23 cellular contexts compared by ENCODE assay signal in genomic region chr3:49967307-49967706, GRCh38. TPM values are rescaled to one million over a fixed set of nuclear protein-coding genes. Genes with fewer than 3 reads are reported as not detected.
A peak's percentile ranks its signal among the peaks of the same experiment; 100 is the strongest.
DNase-seq lines count a peak whose midpoint lies in the region; ATAC-seq, FAIRE-seq and TF ChIP-seq lines count a peak whose summit lies in the region.
"Had no signal": no experiment of that assay in that cellular context is flagged by ENCODE, and none has a peak within 500 bp of the region (broad histone marks: within the 10 kb centered on the region; RNA-seq: fewer than 3 reads in every experiment).

No MANE protein-coding gene starts in this region.

- ATAC-seq in HepG2: no peak
- no peak for ATAC-seq in right lobe of liver
- ATAC-seq in SK-N-SH treated with all-trans-retinoic acid at 6 μM for 48 hours: no peak

- no peak overlapping the region for H3K4me3 ChIP-seq in HepG2 (replicated peaks in 1 of 3; ENCODE audit: insufficient read depth in 1 of 3, low read depth in 2 of 3, low read length in 3 of 3)
- no peak overlapping the region for H3K4me3 ChIP-seq in right lobe of liver
- H3K4me3 ChIP-seq: ovary, SJSA1, upper lobe of left lung had no signal

- BruUV-seq in HepG2 (replicated peaks; lab: Mats Ljungman, UMichigan): no TSS peak

- no peak for TF ChIP-seq EP300 in HepG2 (IDR thresholded peaks at IDR 0.05; ENCODE audit: low read depth in 2 of 2, low read length in 2 of 2)
- no peak for TF ChIP-seq EP300 in HepG2 (CRISPR knock-in tag; IDR thresholded peaks at IDR 0.05; ENCODE audit: borderline replicate concordance)

- DNase-seq in HepG2 (ENCODE audit: low spot score) (no peak), right lobe of liver (no peak), fibroblast of peridontal ligament (ENCODE audit: extremely low read depth) (peak; percentile 65), neural crest cell (ENCODE audit: low read depth, low spot score) (no peak), NCI-H2227 treated with DMSO at 0.1 percent for 48 hours (lab: John Stamatoyannopoulos, UW) (no peak), dermis blood vessel endothelial cell (no peak), H4 (ENCODE audit: low spot score) (no peak)
- DNase-seq: activated CD4-positive, CD25-positive, alpha-beta regulatory T cell treated with anti-CD3 and anti-CD28 coated beads, Interleukin-2, amount 50 U/mL, for 72 hours; DMS153; erythroblast; hippocampal formation; kidney glomerular epithelial cell; NCI-H1092 treated with DMSO at 0.1 percent for 48 hours; NCI-H526 treated with DMSO at 0.1 percent for 48 hours; T-helper 9 cell; upper lobe of left lung had no signal

- H3K4me1 Mint-ChIP-seq in neural crest cell: peaks cover 16% of the 10 kb centered on the region

- peaks cover 18% of the 10 kb centered on the region for H3K79me2 ChIP-seq in HepG2 (ENCODE audit: insufficient read depth, low read length)

- H3K36me3 ChIP-seq in HepG2 (replicated peaks in 1 of 2; ENCODE audit: control insufficient read depth in 1 of 2, insufficient read depth in 2 of 2, low read length in 2 of 2): peaks cover 9 to 32% of the 10 kb centered on the region in 2 experiments; a peak in 4 of 5 replicates
- peaks cover 0 to 10% (median 5%) of the 10 kb centered on the region in 4 donors for H3K36me3 ChIP-seq in right lobe of liver
- H3K36me3 ChIP-seq: ovary had no signal

- in situ Hi-C loops in HepG2 (cut with HindIII; ENCODE audit: extremely low pct_ligation_motif_present, low pct_unique_long_range_greater_than_20kb): no loop called here

- TF ChIP-seq RAD21 in HepG2 (CRISPR knock-in tag; IDR thresholded peaks at IDR 0.05): no peak

- no peak overlapping the region for H3K9ac ChIP-seq in HepG2 (ENCODE audit: insufficient read depth, low read depth, low read length)

- intact Hi-C loops in HepG2 (cut with micrococcal nuclease; ENCODE audit: unreplicated experiment) (no loop called here), right lobe of liver (cut with DNase I) (no loop called here)

- no peaks in the 10 kb centered on the region for H3K27me3 Mint-ChIP-seq in neural crest cell (ENCODE audit: low read depth)
- H3K27me3 Mint-ChIP-seq: dendritic cell treated with granulocyte-macrophage colony-stimulating factor and Interleukin-4, amounts not matched to agents 40 ng/mL and 50 ng/mL, for 4 days had no signal

- POLR2A ChIA-PET in HepG2 (lab: Yijun Ruan, JAX): no interaction called here

- no peak for TF ChIP-seq POLR2A in HepG2 (IDR thresholded peaks at IDR 0.05; ENCODE audit: insufficient read depth in 1 of 2, low read depth in 2 of 2, low read length in 2 of 2)
- TF ChIP-seq POLR2A in right lobe of liver (IDR thresholded peaks at IDR 0.05): no peak

- H3K9me3 ChIP-seq in HepG2 (ENCODE audit: low read length) (no peaks in the 10 kb centered on the region), right lobe of liver (no peaks in the 10 kb centered on the region)
- H3K9me3 ChIP-seq: ovary, SJSA1, upper lobe of left lung had no signal

- TF ChIP-seq CTCF in HepG2 (CRISPR knock-in tag; IDR thresholded peaks at IDR 0.05) (no peak), right lobe of liver (IDR thresholded peaks at IDR 0.05) (no peak), neural crest cell (conservative IDR thresholded peaks at IDR 0.05) (no peak)

- H3K4me1 ChIP-seq in HepG2 (ENCODE audit: insufficient read depth, low read length) (peaks cover 25% of the 10 kb centered on the region), right lobe of liver (peaks cover 0 to 4% (median 2%) of the 10 kb centered on the region in 4 donors)

- CTCF ChIA-PET in HepG2 (lab: Yijun Ruan, JAX; ENCODE audit: low intra/inter-chr PET ratio, low total read pairs): no interaction called here

- peaks cover 9% of the 10 kb centered on the region; the same call in 1 of the 2 replicates for H4K20me1 ChIP-seq in HepG2 (ENCODE audit: insufficient read depth, low read length)

- H3K27me3 ChIP-seq in HepG2 (ENCODE audit: control insufficient read depth in 1 of 2, insufficient read depth in 2 of 2, low read length in 2 of 2) (no peaks in the 10 kb centered on the region), right lobe of liver (no peaks in the 10 kb centered on the region)
- H3K27me3 ChIP-seq: ovary, SJSA1, upper lobe of left lung had no signal

- WGBS in HepG2 (ENCODE audit: low lambda C conversion rate): 88% methylated on average over 5 of the region's 5 CpGs
- WGBS in right lobe of liver (ENCODE audit: insufficient coverage, low coverage, low lambda C conversion rate, missing lambda C conversion rate): 75% methylated on average over 4 of the region's 5 CpGs

- no peaks in the 10 kb centered on the region for H3K9me3 Mint-ChIP-seq in neural crest cell
- H3K9me3 Mint-ChIP-seq: activated T-helper 2 cell treated with anti-CD3 and anti-CD28 coated beads, Interferon-gamma antibody, Interleukin-2, Interleukin-4, amounts not matched to agents 10 μg/mL and 5 μg/mL and 100 μg/mL, durations not matched to agents 14 hours and 24 hours and 36 hours; dendritic cell treated with granulocyte-macrophage colony-stimulating factor and Interleukin-4, amounts not matched to agents 40 ng/mL and 50 ng/mL, for 4 days had no signal

- H3K27ac Mint-ChIP-seq in neural crest cell (ENCODE audit: unreplicated experiment): peak overlapping the region; percentile 21
- H3K27ac Mint-ChIP-seq: activated T-helper 2 cell treated with anti-CD3 and anti-CD28 coated beads, Interferon-gamma antibody, Interleukin-2, Interleukin-4, amounts not matched to agents 10 μg/mL and 5 μg/mL and 100 μg/mL, durations not matched to agents 14 hours and 24 hours and 36 hours; dendritic cell treated with granulocyte-macrophage colony-stimulating factor and Interleukin-4, amounts not matched to agents 40 ng/mL and 50 ng/mL, for 4 days had no signal

- H2AFZ ChIP-seq in HepG2 (ENCODE audit: low read length): no peak overlapping the region

- H3K27ac ChIP-seq in HepG2 (ENCODE audit: extremely low read length, insufficient read depth, low read length) (peak overlapping the region; percentile 21), right lobe of liver (no peak overlapping the region)
- H3K27ac ChIP-seq: C4-2B, SJSA1 had no signal

- no peak overlapping the region for H3K4me2 ChIP-seq in HepG2 (ENCODE audit: low read depth, low read length)

- FAIRE-seq in HepG2 (lab: Jason Lieb, UNC): no peak
- FAIRE-seq: H1 had no signal

- peaks cover 10% of the 10 kb centered on the region for H3K36me3 Mint-ChIP-seq in neural crest cell (ENCODE audit: low read depth)

- H3K4me3 Mint-ChIP-seq in neural crest cell: no peak overlapping the region
- H3K4me3 Mint-ChIP-seq: dendritic cell treated with granulocyte-macrophage colony-stimulating factor and Interleukin-4, amounts not matched to agents 40 ng/mL and 50 ng/mL, for 4 days had no signal

RNA-seq across cellular contexts. Expression of gene RBM6, which starts 27.4 kb away (rescaled TPM):
- total RNA-seq in HepG2 (2016; rRNA removed; fragmentation: Illumina TruSeq; extraction: Trizol) (51.6 and 86.1 TPM in 2 replicates), right lobe of liver (10 to 100 TPM; 25.9 to 46.4 (median 32.9) TPM), neural crest cell (117 and 128 TPM in 2 replicates), dermis blood vessel endothelial cell (34.4 and 60.4 TPM in 2 replicates)
- 26.8 and 28.0 TPM in 2 replicates for total RNA-seq in HepG2 (2016; cell fraction: cytosol; rRNA removed; fragmentation: Illumina TruSeq; extraction: Trizol; ENCODE audit: low read depth)
- 48.1 and 85.0 TPM in 2 replicates for total RNA-seq in HepG2 (2016; cell fraction: insoluble cytoplasmic fraction; rRNA removed; fragmentation: Illumina TruSeq; extraction: Trizol)
- total RNA-seq in HepG2 (2016; cell fraction: membrane; rRNA removed; fragmentation: Illumina TruSeq; extraction: Trizol): 31.9 and 32.3 TPM in 2 replicates
- 95.5 and 119 TPM in 2 replicates for total RNA-seq in HepG2 (2016; cell fraction: nucleus; rRNA removed; fragmentation: Illumina TruSeq; extraction: Trizol)
- polyA plus RNA-seq in HepG2 (2011; rRNA removed): 72.7 and 90.4 TPM in 2 replicates
- 23.6 and 43.4 TPM in 2 replicates for polyA plus RNA-seq in HepG2 (2011; cell fraction: cytosol; rRNA removed)
- 214 and 295 TPM in 2 replicates for polyA plus RNA-seq in HepG2 (2011; cell fraction: nucleus; rRNA removed)
- 89.9 and 108 TPM in 2 replicates for polyA plus RNA-seq in HepG2 (2012)
- 5.6 and 7.3 TPM in 2 replicates for polyA plus RNA-seq in HepG2 (2016; cell fraction: cytosol; fragmentation: Illumina TruSeq; extraction: Trizol; ENCODE audit: low read depth)
- 57.9 and 60.9 TPM in 2 replicates for polyA plus RNA-seq in HepG2 (2016; cell fraction: insoluble cytoplasmic fraction; fragmentation: Illumina TruSeq; extraction: Trizol; ENCODE audit: low read depth)
- 14.4 and 15.0 TPM in 2 replicates for polyA plus RNA-seq in HepG2 (2016; cell fraction: membrane; fragmentation: Illumina TruSeq; extraction: Trizol; ENCODE audit: low read depth)
- 284 and 293 TPM in 2 replicates for polyA plus RNA-seq in HepG2 (2016; cell fraction: nucleus; fragmentation: Illumina TruSeq; extraction: Trizol; ENCODE audit: insufficient read depth, low read depth)
- 15.4 and 24.6 TPM in 2 replicates for polyA minus RNA-seq in HepG2 (2011; rRNA and poly(A)+ RNA removed; ENCODE audit: low replicate concordance)
- polyA minus RNA-seq in HepG2 (2011; cell fraction: cytosol; rRNA and poly(A)+ RNA removed): 8.0 and 12.9 TPM in 2 replicates
- 74.5 and 93.7 TPM in 2 replicates for polyA minus RNA-seq in HepG2 (2011; cell fraction: nucleus; rRNA and poly(A)+ RNA removed)
- total RNA-seq in H4 (2014; rRNA removed; shearing (Covaris generic)): 17.1 and 31.5 TPM in 2 replicates

RNA-seq across cellular contexts. Expression of gene MON1A, which starts 37.7 kb away (rescaled TPM):
- total RNA-seq in HepG2 (2016; rRNA removed; fragmentation: Illumina TruSeq; extraction: Trizol) (8.8 and 9.0 TPM in 2 replicates), right lobe of liver (10 to 100 TPM in 2 of 6 experiments, 1 to 10 TPM in 4; 5.4 to 14.2 (median 7.5) TPM), neural crest cell (11.5 and 13.1 TPM in 2 replicates), dermis blood vessel endothelial cell (14.6 and 16.3 TPM in 2 replicates)
- total RNA-seq in HepG2 (2016; cell fraction: cytosol; rRNA removed; fragmentation: Illumina TruSeq; extraction: Trizol; ENCODE audit: low read depth): 4.7 and 7.5 TPM in 2 replicates
- 7.6 and 8.7 TPM in 2 replicates for total RNA-seq in HepG2 (2016; cell fraction: insoluble cytoplasmic fraction; rRNA removed; fragmentation: Illumina TruSeq; extraction: Trizol)
- 12.4 and 17.1 TPM in 2 replicates for total RNA-seq in HepG2 (2016; cell fraction: membrane; rRNA removed; fragmentation: Illumina TruSeq; extraction: Trizol)
- 4.0 and 4.2 TPM in 2 replicates for total RNA-seq in HepG2 (2016; cell fraction: nucleus; rRNA removed; fragmentation: Illumina TruSeq; extraction: Trizol)
- polyA plus RNA-seq in HepG2 (2011; rRNA removed): 4.6 and 7.0 TPM in 2 replicates
- polyA plus RNA-seq in HepG2 (2011; cell fraction: cytosol; rRNA removed): 4.9 and 7.2 TPM in 2 replicates
- 6.1 and 7.8 TPM in 2 replicates for polyA plus RNA-seq in HepG2 (2011; cell fraction: nucleus; rRNA removed)
- 3.0 and 6.0 TPM in 2 replicates for polyA plus RNA-seq in HepG2 (2012)
- polyA plus RNA-seq in HepG2 (2016; cell fraction: cytosol; fragmentation: Illumina TruSeq; extraction: Trizol; ENCODE audit: low read depth): 8.3 and 11.7 TPM in 2 replicates
- polyA plus RNA-seq in HepG2 (2016; cell fraction: insoluble cytoplasmic fraction; fragmentation: Illumina TruSeq; extraction: Trizol; ENCODE audit: low read depth): 9.1 and 11.2 TPM in 2 replicates
- 12.1 and 13.2 TPM in 2 replicates for polyA plus RNA-seq in HepG2 (2016; cell fraction: membrane; fragmentation: Illumina TruSeq; extraction: Trizol; ENCODE audit: low read depth)
- 7.3 and 9.2 TPM in 2 replicates for polyA plus RNA-seq in HepG2 (2016; cell fraction: nucleus; fragmentation: Illumina TruSeq; extraction: Trizol; ENCODE audit: insufficient read depth, low read depth)
- 9.7 and 15.4 TPM in 2 replicates for polyA minus RNA-seq in HepG2 (2011; rRNA and poly(A)+ RNA removed; ENCODE audit: low replicate concordance)
- 2.9 and 3.6 TPM in 2 replicates for polyA minus RNA-seq in HepG2 (2011; cell fraction: cytosol; rRNA and poly(A)+ RNA removed)
- polyA minus RNA-seq in HepG2 (2011; cell fraction: nucleus; rRNA and poly(A)+ RNA removed): 3.0 and 3.9 TPM in 2 replicates
- total RNA-seq in H4 (2014; rRNA removed; shearing (Covaris generic)): 3.0 and 3.9 TPM in 2 replicates
